23 cellular contexts compared by ENCODE assay signal in the genomic region with DNA sequence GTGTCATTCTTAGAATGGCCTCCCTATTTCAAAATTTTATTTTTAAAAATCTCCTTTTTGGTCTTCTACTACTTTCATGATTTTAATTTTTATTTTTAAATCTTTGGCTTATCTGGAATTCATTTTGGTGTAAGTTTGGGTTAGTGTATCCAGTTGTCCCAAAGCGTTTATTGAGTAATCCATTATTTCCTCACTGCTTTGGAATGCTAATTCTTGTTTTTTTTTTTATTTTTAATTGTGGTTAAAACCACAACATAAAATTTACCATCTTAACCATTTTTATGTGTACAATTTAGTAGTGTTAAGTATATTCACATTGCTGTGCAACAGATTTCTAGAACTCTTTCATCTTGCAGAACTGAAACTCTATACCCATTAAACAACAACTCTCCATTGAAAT. TPM values are rescaled to one million over a fixed set of nuclear protein-coding genes. Genes with fewer than 3 reads are reported as not detected.
"Had no signal": no experiment of that assay in that cellular context is flagged by ENCODE, and none has a peak within 500 bp of the region (broad histone marks: within the 10 kb centered on the region; RNA-seq: fewer than 3 reads in every experiment).

No MANE protein-coding gene starts in this region.

- H3K9me3 Mint-ChIP-seq: stimulated activated effector memory CD8-positive, alpha-beta T cell treated with anti-CD3 and anti-CD28 coated beads, Interleukin-12 subunit alpha, Interleukin-12 subunit beta, amount 100 ng/mL, for 72 hours had no signal

- ATAC-seq: heart left ventricle; left lobe of liver; naive thymus-derived CD8-positive, alpha-beta T cell; stimulated activated effector memory CD8-positive, alpha-beta T cell treated with anti-CD3 and anti-CD28 coated beads, Interleukin-12 subunit alpha, Interleukin-12 subunit beta, amount 100 ng/mL, for 72 hours; stimulated activated naive CD8-positive, alpha-beta T cell treated with anti-CD3 and anti-CD28 coated beads, Interleukin-15, Interleukin-2, amounts not matched to agents 100 U/mL and 50 U/mL, for 24 hours had no signal

- H3K27ac ChIP-seq: epithelial cell of prostate, esophagus muscularis mucosa, heart left ventricle, neutrophil, right atrium auricular region, suprapubic skin, thyroid gland, vagina had no signal

- H3K36me3 Mint-ChIP-seq: stimulated activated effector memory CD8-positive, alpha-beta T cell treated with anti-CD3 and anti-CD28 coated beads, Interleukin-12 subunit alpha, Interleukin-12 subunit beta, amount 100 ng/mL, for 72 hours; type B pancreatic cell had no signal

- H3K4me1 Mint-ChIP-seq: naive thymus-derived CD8-positive, alpha-beta T cell; stimulated activated effector memory CD8-positive, alpha-beta T cell treated with anti-CD3 and anti-CD28 coated beads, Interleukin-12 subunit alpha, Interleukin-12 subunit beta, amount 100 ng/mL, for 72 hours had no signal

- H3K27me3 ChIP-seq: esophagus muscularis mucosa, right atrium auricular region, suprapubic skin, thyroid gland, vagina had no signal

- H3K4me3 ChIP-seq: esophagus muscularis mucosa, heart left ventricle, right atrium auricular region, suprapubic skin, thyroid gland, vagina had no signal

- H3K36me3 ChIP-seq: esophagus muscularis mucosa, heart left ventricle, neutrophil, right atrium auricular region, suprapubic skin, thyroid gland, vagina had no signal

- H3K4me3 Mint-ChIP-seq: naive thymus-derived CD8-positive, alpha-beta T cell; stimulated activated effector memory CD8-positive, alpha-beta T cell treated with anti-CD3 and anti-CD28 coated beads, Interleukin-12 subunit alpha, Interleukin-12 subunit beta, amount 100 ng/mL, for 72 hours; type B pancreatic cell had no signal

- H3K27ac Mint-ChIP-seq: naive thymus-derived CD8-positive, alpha-beta T cell; stimulated activated effector memory CD8-positive, alpha-beta T cell treated with anti-CD3 and anti-CD28 coated beads, Interleukin-12 subunit alpha, Interleukin-12 subunit beta, amount 100 ng/mL, for 72 hours; type B pancreatic cell had no signal

- FAIRE-seq: frontal cortex, islet of Langerhans had no signal

- DNase-seq: effector memory CD4-positive, alpha-beta T cell; heart left ventricle; hippocampal formation; mammary epithelial cell; naive thymus-derived CD8-positive, alpha-beta T cell; stimulated activated CD4-positive, alpha-beta T cell treated with anti-CD3 and anti-CD28 coated beads, Interleukin-4, amount 100 ng/mL, for 1 hour; stimulated activated CD8-positive, alpha-beta memory T cell treated with anti-CD3 and anti-CD28 coated beads, Interleukin-4, amount 100 ng/mL, for 48 hours; stimulated activated naive CD8-positive, alpha-beta T cell treated with anti-CD3 and anti-CD28 coated beads, Interleukin-15, Interleukin-2, amounts not matched to agents 100 U/mL and 50 U/mL, for 24 hours; thyroid gland had no signal

- H3K9me3 ChIP-seq: neutrophil, suprapubic skin, thyroid gland, vagina had no signal

- H3K4me1 ChIP-seq: esophagus muscularis mucosa, heart left ventricle, right atrium auricular region, suprapubic skin, thyroid gland, vagina had no signal

RNA-seq across cellular contexts. Expression of gene CITED1, which starts 8.7 kb away (rescaled TPM):
- total RNA-seq: left lobe of liver; naive thymus-derived CD8-positive, alpha-beta T cell; osteoblast; posterior vena cava had no signal
- polyA plus RNA-seq: naive thymus-derived CD8-positive, alpha-beta T cell had no signal

RNA-seq across cellular contexts. Expression of gene ERCC6L, which starts 58.2 kb away (rescaled TPM):
- total RNA-seq: mesenteric fat pad had no signal
